In the genomic region with DNA sequence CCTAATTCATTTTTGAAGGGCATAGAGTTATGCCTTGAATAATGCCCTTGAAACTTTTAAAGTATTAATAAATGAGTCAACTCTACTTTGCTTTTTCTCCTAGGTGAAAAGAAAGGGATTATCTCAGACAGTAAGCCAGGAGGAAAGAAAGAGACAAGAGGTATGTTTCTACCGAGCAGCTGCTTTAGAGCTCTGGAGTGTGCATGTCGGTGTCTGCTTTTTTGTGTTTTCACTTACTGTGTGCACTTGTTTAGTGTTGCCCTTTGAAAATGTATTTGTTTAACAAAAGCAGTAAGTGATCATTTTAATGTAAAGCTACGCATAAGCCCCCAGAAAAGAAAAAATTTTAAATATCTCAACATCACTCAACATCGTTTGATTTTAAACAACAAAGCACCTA, we compare ENCODE assay signal across 29 cellular contexts.
"Had no signal": no experiment of that assay in that cellular context is flagged by ENCODE, and none has a peak within 500 bp of the region (broad histone marks: within the 10 kb centered on the region; RNA-seq: fewer than 3 reads in every experiment).

No MANE protein-coding gene starts in this region.

- H3K4me3 ChIP-seq: stomach, suprapubic skin, testis, thoracic aorta, thyroid gland, tibial artery, tibial nerve, transverse colon, upper lobe of left lung, upper lobe of right lung, uterus, vagina had no signal

- H3K4me1 ChIP-seq: suprapubic skin, testis, thyroid gland, tibial artery, upper lobe of right lung, uterus, vagina had no signal

- H3K36me3 Mint-ChIP-seq: stimulated activated effector memory CD8-positive, alpha-beta T cell treated with anti-CD3 and anti-CD28 coated beads, Interleukin-12 subunit alpha, Interleukin-12 subunit beta, amount 100 ng/mL, for 72 hours; stimulated activated memory B cell treated with anti-CD40 and anti-IgM and Interleukin-4, amounts not matched to agents 10 μg/mL and 1 μg/mL and 100 μg/mL, for 72 hours; stimulated activated naive B cell treated with anti-CD40 and anti-IgM and Interleukin-4, amounts not matched to agents 10 μg/mL and 1 μg/mL and 100 μg/mL, for 72 hours; type B pancreatic cell had no signal

- FAIRE-seq: urothelium cell line had no signal

- H3K36me3 ChIP-seq: thoracic aorta, thyroid gland, transverse colon, upper lobe of left lung, uterus had no signal

- H3K27me3 ChIP-seq: stomach, suprapubic skin, testis, thyroid gland, tibial artery, tibial nerve, transverse colon, upper lobe of left lung, upper lobe of right lung, uterus, vagina had no signal

- H3K9me3 ChIP-seq: stomach, suprapubic skin, testis, thoracic aorta, thyroid gland, tibial artery, tibial nerve, transverse colon, upper lobe of left lung, upper lobe of right lung, uterus, vagina had no signal

- H3K9me3 Mint-ChIP-seq: stimulated activated effector memory CD8-positive, alpha-beta T cell treated with anti-CD3 and anti-CD28 coated beads, Interleukin-12 subunit alpha, Interleukin-12 subunit beta, amount 100 ng/mL, for 72 hours; stimulated activated memory B cell treated with anti-CD40 and anti-IgM and Interleukin-4, amounts not matched to agents 10 μg/mL and 1 μg/mL and 100 μg/mL, for 72 hours; stimulated activated naive B cell treated with anti-CD40 and anti-IgM and Interleukin-4, amounts not matched to agents 10 μg/mL and 1 μg/mL and 100 μg/mL, for 72 hours; stimulated activated naive CD8-positive, alpha-beta T cell treated with anti-CD3 and anti-CD28 coated beads, Interleukin-15, amount 100 ng/mL, for 72 hours; stimulated activated naive CD8-positive, alpha-beta T cell treated with anti-CD3 and anti-CD28 coated beads, Interleukin-15, Interleukin-2, amounts not matched to agents 100 ng/mL and 50 ng/mL, for 24 hours; type B pancreatic cell had no signal

- H3K27me3 Mint-ChIP-seq: type B pancreatic cell had no signal

- H3K27ac ChIP-seq: stomach, suprapubic skin, testis, thoracic aorta, thyroid gland, tibial artery, tibial nerve, transverse colon, upper lobe of left lung, upper lobe of right lung, uterus, vagina had no signal

- DNase-seq: stimulated activated CD4-positive, alpha-beta T cell treated with anti-CD3 and anti-CD28 coated beads, Interleukin-2, amount 100 ng/mL, for 48 hours; stimulated activated CD4-positive, alpha-beta T cell treated with anti-CD3 and anti-CD28 coated beads, Interleukin-4, amount 100 ng/mL, for 1 hour; stimulated activated CD4-positive, alpha-beta T cell treated with anti-CD3 and anti-CD28 coated beads, Interleukin-4, amount 100 ng/mL, for 24 hours; stimulated activated CD4-positive, alpha-beta T cell treated with anti-CD3 and anti-CD28 coated beads, Interleukin-4, amount 100 ng/mL, for 4 hours; stimulated activated CD8-positive, alpha-beta memory T cell treated with anti-CD3 and anti-CD28 coated beads, Interleukin-4, amount 100 ng/mL, for 48 hours; stimulated activated naive B cell treated with anti-CD40 and anti-IgM and Interleukin-4, amounts not matched to agents 10 μg/mL and 1 μg/mL and 100 μg/mL, for 72 hours; stimulated activated naive CD4-positive, alpha-beta T cell; stimulated activated naive CD4-positive, alpha-beta T cell treated with Interleukin-2 at 50 U/mL for 16 hours; stimulated activated naive CD8-positive, alpha-beta T cell treated with anti-CD3 and anti-CD28 coated beads, Interleukin-15, amount 100 ng/mL, for 72 hours; stimulated activated naive CD8-positive, alpha-beta T cell treated with anti-CD3 and anti-CD28 coated beads, Interleukin-15, Interleukin-2, amounts not matched to agents 100 U/mL and 50 U/mL, for 24 hours; stomach; substantia nigra; testis; thyroid gland; tibial artery; transverse colon; trophoblast cell; upper lobe of left lung; upper lobe of right lung; uterus had no signal

- H3K27ac Mint-ChIP-seq: stimulated activated effector memory CD8-positive, alpha-beta T cell treated with anti-CD3 and anti-CD28 coated beads, Interleukin-12 subunit alpha, Interleukin-12 subunit beta, amount 100 ng/mL, for 72 hours; stimulated activated memory B cell treated with anti-CD40 and anti-IgM and Interleukin-4, amounts not matched to agents 10 μg/mL and 1 μg/mL and 100 μg/mL, for 72 hours; stimulated activated naive B cell treated with anti-CD40 and anti-IgM and Interleukin-4, amounts not matched to agents 10 μg/mL and 1 μg/mL and 100 μg/mL, for 72 hours; stimulated activated naive CD8-positive, alpha-beta T cell treated with anti-CD3 and anti-CD28 coated beads, Interleukin-15, amount 100 ng/mL, for 72 hours; stimulated activated naive CD8-positive, alpha-beta T cell treated with anti-CD3 and anti-CD28 coated beads, Interleukin-15, Interleukin-2, amounts not matched to agents 100 ng/mL and 50 ng/mL, for 24 hours; type B pancreatic cell had no signal

- H3K4me3 Mint-ChIP-seq: stimulated activated effector memory CD8-positive, alpha-beta T cell treated with anti-CD3 and anti-CD28 coated beads, Interleukin-12 subunit alpha, Interleukin-12 subunit beta, amount 100 ng/mL, for 72 hours; stimulated activated memory B cell treated with anti-CD40 and anti-IgM and Interleukin-4, amounts not matched to agents 10 μg/mL and 1 μg/mL and 100 μg/mL, for 72 hours; stimulated activated naive B cell treated with anti-CD40 and anti-IgM and Interleukin-4, amounts not matched to agents 10 μg/mL and 1 μg/mL and 100 μg/mL, for 72 hours; stimulated activated naive CD8-positive, alpha-beta T cell treated with anti-CD3 and anti-CD28 coated beads, Interleukin-15, amount 100 ng/mL, for 72 hours; stimulated activated naive CD8-positive, alpha-beta T cell treated with anti-CD3 and anti-CD28 coated beads, Interleukin-15, Interleukin-2, amounts not matched to agents 100 ng/mL and 50 ng/mL, for 24 hours; type B pancreatic cell had no signal

- H3K4me1 Mint-ChIP-seq: stimulated activated effector memory CD8-positive, alpha-beta T cell treated with anti-CD3 and anti-CD28 coated beads, Interleukin-12 subunit alpha, Interleukin-12 subunit beta, amount 100 ng/mL, for 72 hours; stimulated activated memory B cell treated with anti-CD40 and anti-IgM and Interleukin-4, amounts not matched to agents 10 μg/mL and 1 μg/mL and 100 μg/mL, for 72 hours; stimulated activated naive B cell treated with anti-CD40 and anti-IgM and Interleukin-4, amounts not matched to agents 10 μg/mL and 1 μg/mL and 100 μg/mL, for 72 hours; stimulated activated naive CD8-positive, alpha-beta T cell treated with anti-CD3 and anti-CD28 coated beads, Interleukin-15, amount 100 ng/mL, for 72 hours had no signal
